ENCODE assay signal across 20 cellular contexts in the genomic region with DNA sequence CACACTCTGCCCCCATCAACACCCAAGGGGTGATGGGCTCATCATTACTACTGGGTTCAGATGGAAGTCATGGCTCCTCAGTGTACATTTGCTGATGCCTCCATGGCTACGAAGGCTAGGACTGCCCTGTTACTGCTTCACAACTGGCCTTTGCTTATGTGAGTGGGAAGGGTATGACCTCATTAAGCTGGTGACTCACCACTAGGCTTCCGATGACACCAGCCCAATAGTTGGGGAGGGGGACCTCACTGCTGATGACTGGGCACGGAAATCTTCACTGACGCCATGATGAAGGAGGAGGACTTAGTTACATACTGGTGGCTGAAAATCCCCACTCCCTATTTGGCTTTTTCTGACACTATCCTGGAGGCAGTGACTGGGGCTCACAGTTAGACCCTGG.
DNase-seq lines count a peak whose midpoint lies in the region; ATAC-seq, FAIRE-seq and TF ChIP-seq lines count a peak whose summit lies in the region.
"Had no signal": no experiment of that assay in that cellular context is flagged by ENCODE, and none has a peak within 500 bp of the region (broad histone marks: within the 10 kb centered on the region; RNA-seq: fewer than 3 reads in every experiment).

No MANE protein-coding gene starts in this region.

- H3K9me1 ChIP-seq in endothelial cell of umbilical vein (replicated peaks; ENCODE audit: control insufficient read depth, extremely low read depth, insufficient read depth, low read length), result no peaks in the 10 kb centered on the region

- H3K27ac Mint-ChIP-seq in activated CD4-positive, alpha-beta T cell treated with anti-CD3 and anti-CD28 coated beads, Interleukin-2, amount 10 ng/mL, durations not matched to agents 24 days and 14 days, result no peak overlapping the region
- no peak overlapping the region for H3K27ac Mint-ChIP-seq in activated CD4-positive, alpha-beta T cell treated with anti-CD3 and anti-CD28 coated beads, Interleukin-2, amount 10 ng/mL, durations not matched to agents 7 days and 5 days

- no peaks in the 10 kb centered on the region for H3K36me3 Mint-ChIP-seq in activated CD4-positive, alpha-beta T cell treated with anti-CD3 and anti-CD28 coated beads, Interleukin-2, amount 10 ng/mL, durations not matched to agents 24 days and 14 days (ENCODE audit: low read depth)
- no peaks in the 10 kb centered on the region for H3K36me3 Mint-ChIP-seq in activated CD4-positive, alpha-beta T cell treated with anti-CD3 and anti-CD28 coated beads, Interleukin-2, amount 10 ng/mL, durations not matched to agents 7 days and 5 days (ENCODE audit: low read depth)

- dilution Hi-C loops in endothelial cell of umbilical vein (cut with MboI; ENCODE audit: extremely low pct_ligation_motif_present, low sequenced_read_pairs), result no loop called here

- no peaks in the 10 kb centered on the region for H3K79me2 ChIP-seq in endothelial cell of umbilical vein (ENCODE audit: control insufficient read depth, insufficient read depth, low read length)

- no peak overlapping the region for H3K4me3 Mint-ChIP-seq in activated CD4-positive, alpha-beta T cell treated with anti-CD3 and anti-CD28 coated beads, Interleukin-2, amount 10 ng/mL, durations not matched to agents 24 days and 14 days
- H3K4me3 Mint-ChIP-seq in activated CD4-positive, alpha-beta T cell treated with anti-CD3 and anti-CD28 coated beads, Interleukin-2, amount 10 ng/mL, durations not matched to agents 7 days and 5 days, result no peak overlapping the region

- H4K20me1 ChIP-seq in endothelial cell of umbilical vein (replicated peaks; ENCODE audit: control insufficient read depth, extremely low read depth, insufficient read depth, low read length), result no peaks in the 10 kb centered on the region

- CTCF ChIA-PET in activated CD4-positive, alpha-beta T cell treated with anti-CD3 and anti-CD28 coated beads, Interleukin-2, amount 10 ng/mL, durations not matched to agents 7 days and 5 days (lab: Charles Lee), result no interaction called here
- CTCF ChIA-PET in endothelial cell of umbilical vein (lab: Charles Lee), result no interaction called here

- no peak for TF ChIP-seq CTCF in endothelial cell of umbilical vein (IDR thresholded peaks at IDR 0.05; ENCODE audit: extremely low read depth in 1 of 2, insufficient read depth in 1 of 2, low read depth in 1 of 2, low read length in 2 of 2)
- no peak for TF ChIP-seq CTCF in lower lobe of right lung (IDR thresholded peaks at IDR 0.05)

- no peaks in the 10 kb centered on the region for H3K27me3 Mint-ChIP-seq in activated CD4-positive, alpha-beta T cell treated with anti-CD3 and anti-CD28 coated beads, Interleukin-2, amount 10 ng/mL, durations not matched to agents 24 days and 14 days
- no peaks in the 10 kb centered on the region for H3K27me3 Mint-ChIP-seq in activated CD4-positive, alpha-beta T cell treated with anti-CD3 and anti-CD28 coated beads, Interleukin-2, amount 10 ng/mL, durations not matched to agents 7 days and 5 days

- no peak overlapping the region for H3K4me2 ChIP-seq in endothelial cell of umbilical vein (ENCODE audit: insufficient read depth, low read length)

- no TSS peak for BruUV-seq in endothelial cell of umbilical vein (replicated peaks; lab: Mats Ljungman, UMichigan)

- no peaks in the 10 kb centered on the region for H3K4me1 Mint-ChIP-seq in activated CD4-positive, alpha-beta T cell treated with anti-CD3 and anti-CD28 coated beads, Interleukin-2, amount 10 ng/mL, durations not matched to agents 24 days and 14 days
- H3K4me1 Mint-ChIP-seq in activated CD4-positive, alpha-beta T cell treated with anti-CD3 and anti-CD28 coated beads, Interleukin-2, amount 10 ng/mL, durations not matched to agents 7 days and 5 days, result no peaks in the 10 kb centered on the region

- H3K9me3 ChIP-seq in endothelial cell of umbilical vein (replicated peaks; ENCODE audit: control insufficient read depth, insufficient read depth, low read length) (peaks cover 2% of the 10 kb centered on the region), lower lobe of right lung (no peaks in the 10 kb centered on the region)

- peak; percentile 25 for DNase-seq in activated CD4-positive, alpha-beta T cell treated with anti-CD3 and anti-CD28 coated beads, Interleukin-2, amount 10 ng/mL, durations not matched to agents 24 days and 14 days
- no peak for DNase-seq in activated CD4-positive, alpha-beta T cell treated with anti-CD3 and anti-CD28 coated beads, Interleukin-2, amount 10 ng/mL, durations not matched to agents 7 days and 5 days
- DNase-seq in OCI-M1 (lab: John Stamatoyannopoulos, UW) (peak; percentile 3), endothelial cell of umbilical vein (ENCODE audit: low read depth, low spot score) (no peak), GF-D8 (lab: John Stamatoyannopoulos, UW) (no peak), NCI-H1694 treated with DMSO at 0.1 percent for 48 hours (lab: John Stamatoyannopoulos, UW) (no peak), lower lobe of right lung (no peak), kidney tubule cell (ENCODE audit: low spot score) (no peak)
- DNase-seq: 8988T, Calu3, HCEC 1CT, KG1, MG63, NCI-H2029 treated with DMSO at 0.1 percent for 48 hours, NCI-H2227 treated with DMSO at 0.1 percent for 48 hours, NCI-H526 treated with DMSO at 0.1 percent for 48 hours, SHP77 treated with DMSO at 0.1 percent for 48 hours had no signal

- TF ChIP-seq POLR2A in endothelial cell of umbilical vein (IDR thresholded peaks at IDR 0.05; ENCODE audit: low read depth, low read length), result no peak

- no peak for ATAC-seq in lower lobe of right lung
- ATAC-seq: Panc1 had no signal

- no peaks in the 10 kb centered on the region for H3K9me3 Mint-ChIP-seq in activated CD4-positive, alpha-beta T cell treated with anti-CD3 and anti-CD28 coated beads, Interleukin-2, amount 10 ng/mL, durations not matched to agents 24 days and 14 days
- H3K9me3 Mint-ChIP-seq in activated CD4-positive, alpha-beta T cell treated with anti-CD3 and anti-CD28 coated beads, Interleukin-2, amount 10 ng/mL, durations not matched to agents 7 days and 5 days, result no peaks in the 10 kb centered on the region

- H3K27ac ChIP-seq in endothelial cell of umbilical vein (ENCODE audit: insufficient read depth, low read depth, low read length) (no peak overlapping the region), lower lobe of right lung (no peak overlapping the region)
- H3K27ac ChIP-seq: SK-N-MC had no signal

- no peak overlapping the region for H3K9ac ChIP-seq in endothelial cell of umbilical vein (replicated peaks; ENCODE audit: extremely low read depth, insufficient read depth, low read length)

- H3K4me3 ChIP-seq in endothelial cell of umbilical vein (replicated peaks in 1 of 3; ENCODE audit: insufficient read depth in 1 of 3, low read depth in 1 of 3, low read length in 3 of 3), result no peak overlapping the region
- no peak overlapping the region for H3K4me3 ChIP-seq in lower lobe of right lung
- H3K4me3 ChIP-seq: MG63, SK-N-MC had no signal

- H3K36me3 ChIP-seq in endothelial cell of umbilical vein (ENCODE audit: control insufficient read depth in 2 of 2, extremely low read depth in 1 of 2, insufficient read depth in 2 of 2, low read length in 2 of 2) (no peaks in the 10 kb centered on the region), lower lobe of right lung (no peaks in the 10 kb centered on the region)
- H3K36me3 ChIP-seq: MG63 had no signal

- H2AFZ ChIP-seq in endothelial cell of umbilical vein (ENCODE audit: low read depth, low read length), result no peak overlapping the region

- no peak for FAIRE-seq in endothelial cell of umbilical vein (lab: Jason Lieb, UNC)
- FAIRE-seq: H1 had no signal

- POLR2A ChIA-PET in activated CD4-positive, alpha-beta T cell treated with anti-CD3 and anti-CD28 coated beads, Interleukin-2, amount 10 ng/mL, durations not matched to agents 7 days and 5 days (lab: Charles Lee), result no interaction called here
- POLR2A ChIA-PET in endothelial cell of umbilical vein (lab: Charles Lee), result no interaction called here

- H3K27me3 ChIP-seq in endothelial cell of umbilical vein (ENCODE audit: control insufficient read depth in 2 of 2, insufficient read depth in 2 of 2, low read length in 2 of 2) (no peaks in the 10 kb centered on the region), lower lobe of right lung (ENCODE audit: low read depth) (no peaks in the 10 kb centered on the region)
- H3K27me3 ChIP-seq: MG63 had no signal

- H3K4me1 ChIP-seq in endothelial cell of umbilical vein (ENCODE audit: control insufficient read depth, extremely low read depth, insufficient read depth, low read length) (no peaks in the 10 kb centered on the region), lower lobe of right lung (no peaks in the 10 kb centered on the region)

- intact Hi-C loops in activated CD4-positive, alpha-beta T cell treated with anti-CD3 and anti-CD28 coated beads, Interleukin-2, amount 10 ng/mL, durations not matched to agents 24 days and 14 days (cut with micrococcal nuclease), result no loop called here
- intact Hi-C loops in endothelial cell of umbilical vein (cut with micrococcal nuclease), result no loop called here
- intact Hi-C loops in lower lobe of right lung (cut with DNase I), result no loop called here

TF ChIP-seq in endothelial cell of umbilical vein, 7 proteins besides CTCF, POLR2A, EP300 and RAD21:
- no peak for TF ChIP-seq FOS (IDR thresholded peaks at IDR 0.05; ENCODE audit: borderline replicate concordance, insufficient read depth, low read length)
- peak; percentile 31 for TF ChIP-seq JUN (IDR thresholded peaks at IDR 0.05; ENCODE audit: borderline replicate concordance, insufficient read depth, insufficient read length, low read depth)
TF ChIP-seq in endothelial cell of umbilical vein: peak in this region for 1.

Comparison
In these comparisons a context has a peak if more than half of its experiments do, and no peak if none do; other contexts are left out.
1. DNase-seq: peak in activated CD4-positive, alpha-beta T cell treated with anti-CD3 and anti-CD28 coated beads, Interleukin-2, amount 10 ng/mL, durations not matched to agents 24 days and 14 days (single experiment) and OCI-M1 (single experiment); none in activated CD4-positive, alpha-beta T cell treated with anti-CD3 and anti-CD28 coated beads, Interleukin-2, amount 10 ng/mL, durations not matched to agents 7 days and 5 days (single experiment), endothelial cell of umbilical vein (single experiment), GF-D8 (single experiment), NCI-H1694 treated with DMSO at 0.1 percent for 48 hours (single experiment), lower lobe of right lung (single experiment) and kidney tubule cell (single experiment).